Comparison of ENCODE assay signal across 21 cellular contexts in genomic region chr6:148293181-148293995, GRCh38. TPM values are rescaled to one million over a fixed set of nuclear protein-coding genes. Genes with fewer than 3 reads are reported as not detected.
DNase-seq lines count a peak whose midpoint lies in the region; ATAC-seq, FAIRE-seq and TF ChIP-seq lines count a peak whose summit lies in the region.
"Had no signal": no experiment of that assay in that cellular context is flagged by ENCODE, and none has a peak within 500 bp of the region (broad histone marks: within the 10 kb centered on the region; RNA-seq: fewer than 3 reads in every experiment).

No MANE protein-coding gene starts in this region.

- no peaks in the 10 kb centered on the region for H3K27me3 ChIP-seq in ascending aorta
- H3K27me3 ChIP-seq in right atrium auricular region, result no peaks in the 10 kb centered on the region
- no peaks in the 10 kb centered on the region for H3K27me3 ChIP-seq in pancreas
- H3K27me3 ChIP-seq in mammary epithelial cell (ENCODE audit: insufficient read depth, low read length), result no peaks in the 10 kb centered on the region
- H3K27me3 ChIP-seq in sigmoid colon, result no peaks in the 10 kb centered on the region
- H3K27me3 ChIP-seq: breast epithelium, esophagus muscularis mucosa had no signal

- TF ChIP-seq EP300 in sigmoid colon (IDR thresholded peaks at IDR 0.05), result no peak

- 38 to 52% methylated on average over 9 of the region's 9 CpGs for WGBS in pancreas, 2 donors
- WGBS in mammary epithelial cell (ENCODE audit: low coverage, missing lambda C conversion rate), result 46% methylated on average over 8 of the region's 9 CpGs
- 79 to 91% methylated on average over 9 of the region's 9 CpGs for WGBS in sigmoid colon, 2 donors

- in situ Hi-C loops in mammary epithelial cell (cut with MboI; ENCODE audit: low sequenced_read_pairs in 2 of 2), result no loop called here

- no peaks in the 10 kb centered on the region for H3K79me2 ChIP-seq in mammary epithelial cell (ENCODE audit: insufficient read depth, low read length)

- H4K20me1 ChIP-seq in mammary epithelial cell (ENCODE audit: insufficient read depth, low read length), result no peaks in the 10 kb centered on the region

- H3K9me3 ChIP-seq in ascending aorta (no peaks in the 10 kb centered on the region), right atrium auricular region (no peaks in the 10 kb centered on the region), pancreas (no peaks in the 10 kb centered on the region), mammary epithelial cell (replicated peaks; ENCODE audit: insufficient read depth, low read length) (no peaks in the 10 kb centered on the region), sigmoid colon (no peaks in the 10 kb centered on the region)
- H3K9me3 ChIP-seq: breast epithelium, esophagus muscularis mucosa had no signal

- no peak for TF ChIP-seq CTCF in ascending aorta (IDR thresholded peaks at IDR 0.05)
- TF ChIP-seq CTCF in right atrium auricular region (IDR thresholded peaks at IDR 0.05), result no peak
- no peak for TF ChIP-seq CTCF in pancreas (IDR thresholded peaks at IDR 0.05)
- no peak for TF ChIP-seq CTCF in mammary epithelial cell (conservative IDR thresholded peaks at IDR 0.05 in 1 of 2, IDR thresholded peaks at IDR 0.05 in 1 of 2; ENCODE audit: extremely low read depth in 1 of 2, insufficient read depth in 1 of 2, low read depth in 1 of 2, low read length in 2 of 2)
- TF ChIP-seq CTCF in sigmoid colon (IDR thresholded peaks at IDR 0.05), result no peak

- no TSS peak for BruUV-seq in mammary epithelial cell (replicated peaks; lab: Mats Ljungman, UMichigan)

- peak; percentile 85 to 96 (median 94) for ATAC-seq in pancreas

- H3K4me1 ChIP-seq in ascending aorta (peaks cover 0 to 14% of the 10 kb centered on the region in 2 donors), right atrium auricular region (peaks cover 0 to 50% of the 10 kb centered on the region in 2 donors), pancreas (no peaks in the 10 kb centered on the region), mammary epithelial cell (ENCODE audit: insufficient read depth, low read length) (no peaks in the 10 kb centered on the region), sigmoid colon (peaks cover 0 to 12% (median 10%) of the 10 kb centered on the region in 4 donors)
- H3K4me1 ChIP-seq: breast epithelium had no signal

- H2AFZ ChIP-seq in mammary epithelial cell (ENCODE audit: low read depth, low read length), result no peak overlapping the region

- CTCF ChIA-PET in mammary epithelial cell (lab: Charles Lee; ENCODE audit: low non-redundant PET), result no interaction called here

- H3K9ac ChIP-seq in mammary epithelial cell (ENCODE audit: insufficient read depth, low read length), result no peak overlapping the region

- H3K36me3 ChIP-seq in ascending aorta (no peaks in the 10 kb centered on the region), right atrium auricular region (no peaks in the 10 kb centered on the region), pancreas (no peaks in the 10 kb centered on the region), mammary epithelial cell (ENCODE audit: insufficient read depth, low read length) (no peaks in the 10 kb centered on the region), sigmoid colon (no peaks in the 10 kb centered on the region)
- H3K36me3 ChIP-seq: breast epithelium, esophagus muscularis mucosa had no signal

- H3K4me2 ChIP-seq in mammary epithelial cell (ENCODE audit: insufficient read depth, low read depth, low read length), result no peak overlapping the region

- no peak overlapping the region for H3K4me3 ChIP-seq in ascending aorta
- H3K4me3 ChIP-seq in right atrium auricular region, result no peak overlapping the region
- no peak overlapping the region for H3K4me3 ChIP-seq in pancreas
- no peak overlapping the region for H3K4me3 ChIP-seq in mammary epithelial cell (replicated peaks in 1 of 3; ENCODE audit: insufficient read depth in 1 of 3, low read depth in 2 of 3, low read length in 3 of 3)
- no peak overlapping the region for H3K4me3 ChIP-seq in sigmoid colon
- H3K4me3 ChIP-seq: breast epithelium, esophagus muscularis mucosa had no signal

- peak; percentile 66 for DNase-seq in Ammon's horn (ENCODE audit: low spot score)
- DNase-seq in ascending aorta (ENCODE audit: low spot score in 2 of 2), result no peak
- DNase-seq in right atrium auricular region (ENCODE audit: low spot score), result no peak
- peak; percentile 50 to 67 (median 62) for DNase-seq in pancreas
- no peak for DNase-seq in mammary epithelial cell
- no peak for DNase-seq in sigmoid colon
- no peak for DNase-seq in NCI-H1694 (lab: John Stamatoyannopoulos, UW)
- no peak for DNase-seq in HuH-7 (ENCODE audit: low spot score)
- DNase-seq: activated CD4-positive, alpha-beta T cell treated with anti-CD3 and anti-CD28 coated beads, Interleukin-2, amount 50 U/mL, for 4 hours; activated naive CD4-positive, alpha-beta T cell treated with anti-CD3 and anti-CD28 coated beads, Interleukin-2, amount 10 ng/mL, durations not matched to agents 7 days and 5 days; activated T-cell treated with anti-CD3 and anti-CD28 coated beads, Interleukin-2, amount 50 U/mL, for 1 hour; CD4-positive, CD25-positive, alpha-beta regulatory T cell; kidney; NCI-H1436 treated with DMSO at 0.1 percent for 48 hours; NCI-H226; stimulated activated CD4-positive, alpha-beta T cell treated with anti-CD3 and anti-CD28 coated beads, Interleukin-12 subunit alpha, Interleukin-12 subunit beta, amount 100 ng/mL, for 4 hours; T-helper 1 cell had no signal

- H3K27ac ChIP-seq in ascending aorta (peak overlapping the region; percentile 15 to 38), right atrium auricular region (peak overlapping the region; percentile 9 to 34), pancreas (no peak overlapping the region), mammary epithelial cell (ENCODE audit: insufficient read depth, low read depth, low read length) (no peak overlapping the region), sigmoid colon (no peak overlapping the region)
- H3K27ac ChIP-seq: breast epithelium, esophagus muscularis mucosa, RWPE1 had no signal

- dilution Hi-C loops in mammary epithelial cell (cut with HindIII; ENCODE audit: low sequenced_read_pairs), result no loop called here

- FAIRE-seq in pancreas (lab: Jason Lieb, UNC), result no peak
- FAIRE-seq: kidney, urothelium cell line had no signal

- intact Hi-C loops in ascending aorta (cut with DNase I), result no loop called here
- intact Hi-C loops in pancreas (cut with DNase I), result no loop called here
- intact Hi-C loops in mammary epithelial cell (cut with micrococcal nuclease), result no loop called here
- intact Hi-C loops in sigmoid colon (cut with DNase I), result no loop called here

- TF ChIP-seq POLR2A in sigmoid colon (IDR thresholded peaks at IDR 0.05), result no peak

RNA-seq across cellular contexts. Expression of gene SASH1, which starts 49.2 kb away (rescaled TPM):
- 70.2 TPM for total RNA-seq in ascending aorta
- 10 to 100 TPM; 39.0 to 42.3 TPM for total RNA-seq in right atrium auricular region
- total RNA-seq in pancreas, result 10 to 100 TPM in 3 of 6 donors, 1 to 10 TPM in 3; 7.6 to 15.3 (median 10.2) TPM
- 1 to 10 TPM; 5.1 to 7.0 TPM for polyA plus RNA-seq in pancreas
- 10 to 100 TPM; 14.9 to 17.3 TPM for total RNA-seq in mammary epithelial cell
- polyA plus RNA-seq in mammary epithelial cell, result 5.0 TPM
- polyA minus RNA-seq in mammary epithelial cell, result 5.6 TPM
- 100 to 1,000 TPM in 1 of 4 donors, 10 to 100 TPM in 3; 40.5 to 101 (median 61.3) TPM for total RNA-seq in sigmoid colon
- 10 to 100 TPM in 1 of 3 donors, 1 to 10 TPM in 2; 3.2 to 10.2 (median 8.9) TPM for polyA plus RNA-seq in sigmoid colon
- total RNA-seq: CD4-positive, CD25-positive, alpha-beta regulatory T cell had no signal

Comparison
In these comparisons a context has a peak if more than half of its experiments do, and no peak if none do; other contexts are left out.
1. DNase-seq: peak in Ammon's horn (single experiment) and pancreas (6 of 6); none in ascending aorta (0 of 2), right atrium auricular region (single experiment), mammary epithelial cell (single experiment), sigmoid colon (single experiment), NCI-H1694 (single experiment) and HuH-7 (single experiment).
2. H3K27ac ChIP-seq: peak in ascending aorta (2 of 2) and right atrium auricular region (2 of 2); none in pancreas (0 of 4), mammary epithelial cell (single experiment) and sigmoid colon (0 of 4).